In the genomic region with DNA sequence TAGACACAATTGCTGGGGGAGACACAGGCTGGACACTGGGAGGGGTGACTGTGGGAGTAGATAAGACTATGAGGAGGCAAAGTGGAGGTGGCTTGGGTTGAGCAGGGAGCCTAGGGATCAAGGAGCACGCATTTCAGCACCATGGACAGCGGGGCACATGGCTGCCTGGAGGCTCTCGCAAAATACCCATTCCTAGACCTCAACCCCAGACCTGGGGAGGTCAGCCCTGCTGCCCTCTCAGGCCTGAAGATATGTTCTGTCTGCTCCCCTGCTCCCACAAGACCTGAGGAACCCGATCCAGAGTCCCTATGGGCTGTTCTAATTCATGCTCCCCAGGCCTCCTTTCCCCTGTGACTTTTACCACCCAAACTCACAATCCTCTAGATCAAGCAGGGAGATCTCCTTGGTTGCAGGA, we compare ENCODE assay signal across 1 cellular context.
A peak's percentile ranks its signal among the peaks of the same experiment; 100 is the strongest.
TF ChIP-seq lines count a peak whose summit lies in the region.

No MANE protein-coding gene starts in this region.

TF ChIP-seq in HepG2, 621 proteins besides CTCF, POLR2A, EP300 and RAD21 (continued from another document):
- TF ChIP-seq, protein P1, sequence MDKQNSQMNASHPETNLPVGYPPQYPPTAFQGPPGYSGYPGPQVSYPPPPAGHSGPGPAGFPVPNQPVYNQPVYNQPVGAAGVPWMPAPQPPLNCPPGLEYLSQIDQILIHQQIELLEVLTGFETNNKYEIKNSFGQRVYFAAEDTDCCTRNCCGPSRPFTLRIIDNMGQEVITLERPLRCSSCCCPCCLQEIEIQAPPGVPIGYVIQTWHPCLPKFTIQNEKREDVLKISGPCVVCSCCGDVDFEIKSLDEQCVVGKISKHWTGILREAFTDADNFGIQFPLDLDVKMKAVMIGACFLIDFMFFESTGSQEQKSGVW (CRISPR knock-in tag; IDR thresholded peaks at IDR 0.05; ENCODE audit: borderline replicate concordance) = no peak
- TF ChIP-seq ZNF615 (CRISPR knock-in tag; IDR thresholded peaks at IDR 0.05; ENCODE audit: borderline replicate concordance) = no peak
- peak; percentile 92 for TF ChIP-seq HES4 (CRISPR knock-in tag; IDR thresholded peaks at IDR 0.05; ENCODE audit: borderline replicate concordance)
- TF ChIP-seq ZNF597 (CRISPR knock-in tag; IDR thresholded peaks at IDR 0.05) = no peak
- TF ChIP-seq NPAS2 (CRISPR knock-in tag; IDR thresholded peaks at IDR 0.05; ENCODE audit: borderline replicate concordance) = no peak
- no peak for TF ChIP-seq CBX1 (IDR thresholded peaks at IDR 0.05; ENCODE audit: low read depth)
- peak; percentile 47; the same call in 1 of the 2 replicates for TF ChIP-seq ZNF12 (CRISPR knock-in tag; IDR thresholded peaks at IDR 0.05)
- TF ChIP-seq BRF2 (CRISPR knock-in tag; IDR thresholded peaks at IDR 0.05) = no peak
- TF ChIP-seq RERE (CRISPR knock-in tag; IDR thresholded peaks at IDR 0.05; ENCODE audit: low read depth) = no peak
- no peak for TF ChIP-seq CAMTA2 (CRISPR knock-in tag; IDR thresholded peaks at IDR 0.05; ENCODE audit: borderline replicate concordance)
- TF ChIP-seq, protein P2, sequence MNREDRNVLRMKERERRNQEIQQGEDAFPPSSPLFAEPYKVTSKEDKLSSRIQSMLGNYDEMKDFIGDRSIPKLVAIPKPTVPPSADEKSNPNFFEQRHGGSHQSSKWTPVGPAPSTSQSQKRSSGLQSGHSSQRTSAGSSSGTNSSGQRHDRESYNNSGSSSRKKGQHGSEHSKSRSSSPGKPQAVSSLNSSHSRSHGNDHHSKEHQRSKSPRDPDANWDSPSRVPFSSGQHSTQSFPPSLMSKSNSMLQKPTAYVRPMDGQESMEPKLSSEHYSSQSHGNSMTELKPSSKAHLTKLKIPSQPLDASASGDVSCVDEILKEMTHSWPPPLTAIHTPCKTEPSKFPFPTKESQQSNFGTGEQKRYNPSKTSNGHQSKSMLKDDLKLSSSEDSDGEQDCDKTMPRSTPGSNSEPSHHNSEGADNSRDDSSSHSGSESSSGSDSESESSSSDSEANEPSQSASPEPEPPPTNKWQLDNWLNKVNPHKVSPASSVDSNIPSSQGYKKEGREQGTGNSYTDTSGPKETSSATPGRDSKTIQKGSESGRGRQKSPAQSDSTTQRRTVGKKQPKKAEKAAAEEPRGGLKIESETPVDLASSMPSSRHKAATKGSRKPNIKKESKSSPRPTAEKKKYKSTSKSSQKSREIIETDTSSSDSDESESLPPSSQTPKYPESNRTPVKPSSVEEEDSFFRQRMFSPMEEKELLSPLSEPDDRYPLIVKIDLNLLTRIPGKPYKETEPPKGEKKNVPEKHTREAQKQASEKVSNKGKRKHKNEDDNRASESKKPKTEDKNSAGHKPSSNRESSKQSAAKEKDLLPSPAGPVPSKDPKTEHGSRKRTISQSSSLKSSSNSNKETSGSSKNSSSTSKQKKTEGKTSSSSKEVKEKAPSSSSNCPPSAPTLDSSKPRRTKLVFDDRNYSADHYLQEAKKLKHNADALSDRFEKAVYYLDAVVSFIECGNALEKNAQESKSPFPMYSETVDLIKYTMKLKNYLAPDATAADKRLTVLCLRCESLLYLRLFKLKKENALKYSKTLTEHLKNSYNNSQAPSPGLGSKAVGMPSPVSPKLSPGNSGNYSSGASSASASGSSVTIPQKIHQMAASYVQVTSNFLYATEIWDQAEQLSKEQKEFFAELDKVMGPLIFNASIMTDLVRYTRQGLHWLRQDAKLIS (CRISPR knock-in tag; IDR thresholded peaks at IDR 0.05) = no peak
- no peak for TF ChIP-seq ZNF672 (CRISPR knock-in tag; IDR thresholded peaks at IDR 0.05)
- TF ChIP-seq NR2F6 (IDR thresholded peaks at IDR 0.05) = no peak
- TF ChIP-seq NR2F6 (CRISPR knock-in tag; IDR thresholded peaks at IDR 0.05) = no peak
- no peak for TF ChIP-seq AGO2 (optimal IDR thresholded peaks at IDR 0.05; ENCODE audit: low read depth, low read length)
- peak; percentile 69; the same call in 1 of the 2 replicates for TF ChIP-seq ONECUT2 (CRISPR knock-in tag; IDR thresholded peaks at IDR 0.05)
- TF ChIP-seq ZXDC (CRISPR knock-in tag; IDR thresholded peaks at IDR 0.05) = peak; percentile 57; the same call in 1 of the 2 replicates
- TF ChIP-seq, protein P3, sequence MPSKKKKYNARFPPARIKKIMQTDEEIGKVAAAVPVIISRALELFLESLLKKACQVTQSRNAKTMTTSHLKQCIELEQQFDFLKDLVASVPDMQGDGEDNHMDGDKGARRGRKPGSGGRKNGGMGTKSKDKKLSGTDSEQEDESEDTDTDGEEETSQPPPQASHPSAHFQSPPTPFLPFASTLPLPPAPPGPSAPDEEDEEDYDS (CRISPR knock-in tag; IDR thresholded peaks at IDR 0.05) = no peak
- TF ChIP-seq ZNF660 (CRISPR knock-in tag; IDR thresholded peaks at IDR 0.05; ENCODE audit: borderline replicate concordance, low read depth) = no peak
- peak; percentile 84; the same call in 1 of the 2 replicates for TF ChIP-seq BORCS8-MEF2B (CRISPR knock-in tag; IDR thresholded peaks at IDR 0.05)
- TF ChIP-seq TOE1 (CRISPR knock-in tag; IDR thresholded peaks at IDR 0.05) = no peak
